ENCODE assay signal across 27 cellular contexts in genomic region chr2:207055254-207055653, GRCh38.
A peak's percentile ranks its signal among the peaks of the same experiment; 100 is the strongest.
DNase-seq lines count a peak whose midpoint lies in the region; ATAC-seq lines count a peak whose summit lies in the region.
"Had no signal": no experiment of that assay in that cellular context is flagged by ENCODE, and none has a peak within 500 bp of the region (broad histone marks: within the 10 kb centered on the region; RNA-seq: fewer than 3 reads in every experiment).

No MANE protein-coding gene starts in this region.

- H3K4me1 ChIP-seq in right cardiac atrium (ENCODE audit: control insufficient read depth, insufficient read depth, low read length), result no peaks in the 10 kb centered on the region

- DNase-seq in DMS53 (lab: John Stamatoyannopoulos, UW), result peak; percentile 29
- DNase-seq in DMS53 treated with DMSO at 0.1 percent for 48 hours (lab: John Stamatoyannopoulos, UW; ENCODE audit: unreplicated experiment), result no peak
- no peak for DNase-seq in memory B cell (ENCODE audit: low spot score in 2 of 2)
- DNase-seq in pons (ENCODE audit: low spot score), result peak; percentile 73
- DNase-seq in activated naive CD4-positive, alpha-beta T cell treated with anti-CD3 and anti-CD28 coated beads for 36 hours, result no peak
- no peak for DNase-seq in right cardiac atrium
- no peak for DNase-seq in effector CD8-positive, alpha-beta T cell (lab: John Stamatoyannopoulos, UW)
- DNase-seq: Calu3; CD8-positive, alpha-beta memory T cell; DMS153; GF-D8; H7; HFFc6; KG1; NCI-H1105; NCI-H146; NCI-H2029; NCI-H226; NCI-H524; NCI-H774; OCI-M1 had no signal

- no peaks in the 10 kb centered on the region for H3K36me3 Mint-ChIP-seq in memory B cell
- H3K36me3 Mint-ChIP-seq in activated naive CD4-positive, alpha-beta T cell treated with anti-CD3 and anti-CD28 coated beads for 36 hours (ENCODE audit: low read depth), result no peaks in the 10 kb centered on the region
- H3K36me3 Mint-ChIP-seq: CD8-positive, alpha-beta memory T cell had no signal

- 84% methylated on average over 7 of the region's 7 CpGs for WGBS in right cardiac atrium

- peaks cover 3% of the 10 kb centered on the region for H3K9me3 Mint-ChIP-seq in memory B cell
- no peaks in the 10 kb centered on the region for H3K9me3 Mint-ChIP-seq in activated naive CD4-positive, alpha-beta T cell treated with anti-CD3 and anti-CD28 coated beads for 36 hours
- H3K9me3 Mint-ChIP-seq: HFFc6 had no signal

- H3K27me3 ChIP-seq in right cardiac atrium (ENCODE audit: control insufficient read depth, insufficient read depth), result no peaks in the 10 kb centered on the region

- H3K4me3 ChIP-seq in right cardiac atrium (ENCODE audit: low read length), result no peak overlapping the region

- intact Hi-C loops in activated naive CD4-positive, alpha-beta T cell treated with anti-CD3 and anti-CD28 coated beads for 36 hours (cut with micrococcal nuclease), result no loop called here
- intact Hi-C loops in right cardiac atrium (cut with DNase I), result no loop called here

- H3K4me3 Mint-ChIP-seq in memory B cell, result no peak overlapping the region
- no peak overlapping the region for H3K4me3 Mint-ChIP-seq in activated naive CD4-positive, alpha-beta T cell treated with anti-CD3 and anti-CD28 coated beads for 36 hours
- H3K4me3 Mint-ChIP-seq: CD8-positive, alpha-beta memory T cell; HFFc6 had no signal

- CTCF ChIA-PET in activated naive CD4-positive, alpha-beta T cell treated with anti-CD3 and anti-CD28 coated beads for 36 hours (lab: Charles Lee), result no interaction called here

- peaks cover 4% of the 10 kb centered on the region for H3K27me3 Mint-ChIP-seq in memory B cell
- no peaks in the 10 kb centered on the region for H3K27me3 Mint-ChIP-seq in activated naive CD4-positive, alpha-beta T cell treated with anti-CD3 and anti-CD28 coated beads for 36 hours (ENCODE audit: low read depth)

- no peaks in the 10 kb centered on the region for H3K4me1 Mint-ChIP-seq in memory B cell
- no peaks in the 10 kb centered on the region for H3K4me1 Mint-ChIP-seq in activated naive CD4-positive, alpha-beta T cell treated with anti-CD3 and anti-CD28 coated beads for 36 hours (ENCODE audit: low read depth)
- H3K4me1 Mint-ChIP-seq: CD8-positive, alpha-beta memory T cell had no signal

- H3K9me3 ChIP-seq in right cardiac atrium (ENCODE audit: control insufficient read depth, low read length), result no peaks in the 10 kb centered on the region

- ATAC-seq in memory B cell (ENCODE audit: low read depth), result no peak
- no peak for ATAC-seq in GM21723 (IDR thresholded peaks at IDR 0.05; ENCODE audit: unreplicated experiment)
- no peak for ATAC-seq in right cardiac atrium
- ATAC-seq: HepG2, Right ventricle myocardium inferior had no signal

- H3K27ac ChIP-seq in right cardiac atrium (ENCODE audit: low read length), result no peak overlapping the region
- H3K27ac ChIP-seq: 22Rv1, C4-2B, HL-60 had no signal

- H3K27ac Mint-ChIP-seq in memory B cell, result peak overlapping the region; percentile 61
- H3K27ac Mint-ChIP-seq in activated naive CD4-positive, alpha-beta T cell treated with anti-CD3 and anti-CD28 coated beads for 36 hours, result no peak overlapping the region
- H3K27ac Mint-ChIP-seq: CD8-positive, alpha-beta memory T cell; HFFc6 had no signal

Comparison
In these comparisons a context has a peak if more than half of its experiments do, and no peak if none do; other contexts are left out.
1. DNase-seq: peak in DMS53 (single experiment) and pons (single experiment); none in DMS53 treated with DMSO at 0.1 percent for 48 hours (single experiment), memory B cell (0 of 2), activated naive CD4-positive, alpha-beta T cell treated with anti-CD3 and anti-CD28 coated beads for 36 hours (single experiment), right cardiac atrium (0 of 3) and effector CD8-positive, alpha-beta T cell (single experiment).